Comparison of ENCODE assay signal across 17 cellular contexts in the genomic region with DNA sequence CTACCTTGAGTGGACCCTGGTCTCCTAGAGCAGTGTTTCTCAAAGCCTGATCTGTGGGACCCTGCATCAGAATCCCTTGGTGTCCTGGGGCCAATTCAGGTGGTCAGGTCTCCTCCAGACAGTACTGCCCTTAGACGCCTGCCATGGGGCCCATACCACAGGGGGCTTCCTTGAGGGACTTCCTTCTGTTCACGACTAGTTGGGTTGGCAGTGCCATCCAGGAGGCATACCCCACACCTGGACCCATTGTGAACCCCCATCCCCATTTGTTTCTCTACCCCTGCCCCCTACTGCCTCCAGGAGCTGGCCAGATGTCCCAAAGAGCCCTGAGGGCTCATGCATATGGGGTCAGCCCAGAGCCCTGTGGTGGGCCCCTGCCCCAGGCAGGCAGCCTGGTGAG.
DNase-seq lines count a peak whose midpoint lies in the region; ATAC-seq and TF ChIP-seq lines count a peak whose summit lies in the region.
"Had no signal": no experiment of that assay in that cellular context is flagged by ENCODE, and none has a peak within 500 bp of the region (broad histone marks: within the 10 kb centered on the region; RNA-seq: fewer than 3 reads in every experiment).

No MANE protein-coding gene starts in this region.

- H3K27me3 ChIP-seq in mesenchymal stem cell (ENCODE audit: control insufficient read depth in 1 of 2, insufficient read depth in 1 of 2, low read length in 2 of 2) (peaks cover 4 to 9% of the 10 kb centered on the region in 2 experiments), uterus (no peaks in the 10 kb centered on the region)

- no peak overlapping the region for H2AFZ ChIP-seq in mesenchymal stem cell (ENCODE audit: low read depth, low read length)

- H3K79me1 ChIP-seq in mesenchymal stem cell (replicated peaks; ENCODE audit: low read length, poor library complexity, severe bottlenecking), result no peaks in the 10 kb centered on the region

- H3K36me3 Mint-ChIP-seq in osteocyte (ENCODE audit: unreplicated experiment), result no peaks in the 10 kb centered on the region
- H3K36me3 Mint-ChIP-seq: CD4-positive, alpha-beta memory T cell had no signal

- peaks cover 33% of the 10 kb centered on the region for H3K27me3 Mint-ChIP-seq in osteocyte (ENCODE audit: unreplicated experiment)

- peak overlapping the region; percentile 61 to 64 for H3K18ac ChIP-seq in mesenchymal stem cell (ENCODE audit: low read depth in 1 of 2, low read length in 2 of 2)

- H3K27ac ChIP-seq in mesenchymal stem cell (ENCODE audit: low read length, poor library complexity, severe bottlenecking) (no peak overlapping the region), uterus (peak overlapping the region; percentile 87 to 88)

- H3K14ac ChIP-seq in mesenchymal stem cell (ENCODE audit: low read length in 2 of 2), result no peak overlapping the region

- no peak overlapping the region for H3K23ac ChIP-seq in mesenchymal stem cell (ENCODE audit: low read length in 2 of 2)

- H4K8ac ChIP-seq in mesenchymal stem cell (ENCODE audit: low read length), result peak overlapping the region; percentile 29

- no peak overlapping the region for H3K9ac ChIP-seq in mesenchymal stem cell (ENCODE audit: low read length)

- H3K4ac ChIP-seq in mesenchymal stem cell (ENCODE audit: low read depth in 1 of 2, low read length in 2 of 2), result peak overlapping the region; percentile 29 to 30

- H3K4me3 Mint-ChIP-seq in osteocyte (ENCODE audit: unreplicated experiment), result no peak overlapping the region
- H3K4me3 Mint-ChIP-seq: CD4-positive, alpha-beta memory T cell; HFFc6 had no signal

- H3K4me1 ChIP-seq in mesenchymal stem cell (ENCODE audit: control insufficient read depth, insufficient read depth, low read depth, low read length) (peaks cover 9% of the 10 kb centered on the region), uterus (peaks cover 3 to 18% of the 10 kb centered on the region in 2 donors)
- H3K4me1 ChIP-seq: HAP-1 had no signal

- no peak overlapping the region for H3K4me3 ChIP-seq in mesenchymal stem cell (ENCODE audit: insufficient read depth in 1 of 2, low read depth in 1 of 2, low read length in 2 of 2)
- no peak overlapping the region for H3K4me3 ChIP-seq in uterus
- H3K4me3 ChIP-seq: HAP-1 had no signal

- 97% methylated on average over 2 of the region's 2 CpGs for WGBS in mesenchymal stem cell

- peaks cover 41% of the 10 kb centered on the region for H3K4me1 Mint-ChIP-seq in osteocyte (ENCODE audit: unreplicated experiment)
- H3K4me1 Mint-ChIP-seq: CD4-positive, alpha-beta memory T cell had no signal

- peak overlapping the region; percentile 9 for H2BK120ac ChIP-seq in mesenchymal stem cell (ENCODE audit: low read depth, low read length)

- H2BK15ac ChIP-seq in mesenchymal stem cell (ENCODE audit: low read depth, poor library complexity, severe bottlenecking), result peak overlapping the region; percentile 68

- intact Hi-C loops in uterus (cut with DNase I; ENCODE audit: low total_unique reads), result no loop called here

- ATAC-seq in HG02642 (IDR thresholded peaks at IDR 0.05; ENCODE audit: poor library complexity, unreplicated experiment) (no peak), HG03457 (IDR thresholded peaks at IDR 0.05; ENCODE audit: unreplicated experiment) (no peak)

- H2AK5ac ChIP-seq in mesenchymal stem cell (ENCODE audit: low read length, severe bottlenecking), result no peak overlapping the region

- no peak overlapping the region for H4K91ac ChIP-seq in mesenchymal stem cell (ENCODE audit: low read length)

- peak overlapping the region; percentile 18 to 51 for H2BK12ac ChIP-seq in mesenchymal stem cell (ENCODE audit: low read length in 2 of 2)

- no peak for TF ChIP-seq POLR2A in uterus (IDR thresholded peaks at IDR 0.05)

- no peak overlapping the region for H3K4me2 ChIP-seq in mesenchymal stem cell (ENCODE audit: low read length, poor library complexity, severe bottlenecking)

- H3K9me3 ChIP-seq in mesenchymal stem cell (ENCODE audit: control insufficient read depth, low read length), result peaks cover 10% of the 10 kb centered on the region
- no peaks in the 10 kb centered on the region for H3K9me3 ChIP-seq in uterus
- H3K9me3 ChIP-seq: HAP-1 had no signal

- no peak overlapping the region for H2BK5ac ChIP-seq in mesenchymal stem cell (ENCODE audit: low read depth, low read length, poor library complexity, severe bottlenecking)

- H3K36me3 ChIP-seq in mesenchymal stem cell (ENCODE audit: control insufficient read depth in 1 of 2, insufficient read depth in 2 of 2, low read depth in 1 of 2, low read length in 2 of 2) (no peaks in the 10 kb centered on the region), uterus (no peaks in the 10 kb centered on the region)
- H3K36me3 ChIP-seq: HAP-1 had no signal

- peak overlapping the region; percentile 50 for H3K27ac Mint-ChIP-seq in osteocyte (ENCODE audit: unreplicated experiment)
- H3K27ac Mint-ChIP-seq: CD4-positive, alpha-beta memory T cell; HFFc6 had no signal

- no peak for DNase-seq in mesenchymal stem cell
- no peak for DNase-seq in osteocyte (ENCODE audit: extremely low spot score, unreplicated experiment)
- no peak for DNase-seq in uterus
- DNase-seq in cerebellum (ENCODE audit: low spot score), result no peak
- DNase-seq: 8988T; C1 segment of cervical spinal cord; Calu3; CD4-positive, alpha-beta memory T cell; COR-L47; DMS53; DMS79 treated with DMSO at 0.1 percent for 48 hours; GF-D8; GOT3; HFFc6 had no signal

- TF ChIP-seq CTCF in osteocyte (IDR thresholded peaks at IDR 0.05), result no peak
- TF ChIP-seq CTCF in uterus (IDR thresholded peaks at IDR 0.05), result no peak

- peaks cover 7% of the 10 kb centered on the region for H3K9me3 Mint-ChIP-seq in osteocyte (ENCODE audit: unreplicated experiment)
- H3K9me3 Mint-ChIP-seq: CD4-positive, alpha-beta memory T cell had no signal
